ENCODE assay signal across 17 cellular contexts in the genomic region with DNA sequence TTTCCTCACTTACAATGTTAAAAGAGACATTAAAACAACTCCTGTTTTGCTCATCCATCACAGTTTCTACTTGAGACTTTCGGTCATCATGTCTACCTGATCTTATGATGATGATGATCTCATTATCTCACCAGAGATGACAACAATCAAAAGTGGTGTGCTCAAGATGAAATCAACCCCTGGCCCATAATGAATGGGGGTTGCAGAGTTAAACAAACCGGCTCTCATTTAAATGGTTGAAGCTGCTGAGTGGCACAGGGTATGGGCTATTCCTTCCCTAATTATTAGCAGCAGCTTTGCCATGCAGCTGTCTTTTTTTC. TPM values are rescaled to one million over a fixed set of nuclear protein-coding genes. Genes with fewer than 3 reads are reported as not detected.
DNase-seq lines count a peak whose midpoint lies in the region; ATAC-seq lines count a peak whose summit lies in the region.
"Had no signal": no experiment of that assay in that cellular context is flagged by ENCODE, and none has a peak within 500 bp of the region (broad histone marks: within the 10 kb centered on the region; RNA-seq: fewer than 3 reads in every experiment).

No MANE protein-coding gene starts in this region.

- H3K27ac Mint-ChIP-seq in activated T-helper 1 cell treated with anti-CD3 and anti-CD28 coated beads, Interleukin-12 subunit alpha, Interleukin-12 subunit beta, Interleukin-2, Interleukin-4 antibody, amounts not matched to agents 30 ng/mL and 10 ng/mL and 1 ng/mL, durations not matched to agents 14 hours and 24 hours and 36 hours = peak overlapping the region; percentile 61
- H3K27ac Mint-ChIP-seq in naive thymus-derived CD8-positive, alpha-beta T cell = peak overlapping the region; percentile 89 to 97 (median 91)
- H3K27ac Mint-ChIP-seq: endodermal cell had no signal

- POLR2A ChIA-PET in naive thymus-derived CD8-positive, alpha-beta T cell (lab: Charles Lee) = interaction anchor here (0.7 to 2.5 kb wide), 8 partner anchors 10 to 441 kb away, joined by 3 to 5 read pairs (median 3); no protein-coding TSS in a partner anchor

- H3K27me3 Mint-ChIP-seq in activated T-helper 1 cell treated with anti-CD3 and anti-CD28 coated beads, Interleukin-12 subunit alpha, Interleukin-12 subunit beta, Interleukin-2, Interleukin-4 antibody, amounts not matched to agents 30 ng/mL and 10 ng/mL and 1 ng/mL, durations not matched to agents 14 hours and 24 hours and 36 hours (ENCODE audit: insufficient read depth) = no peaks in the 10 kb centered on the region
- no peaks in the 10 kb centered on the region for H3K27me3 Mint-ChIP-seq in naive thymus-derived CD8-positive, alpha-beta T cell

- no peaks in the 10 kb centered on the region for H3K9me3 Mint-ChIP-seq in activated T-helper 1 cell treated with anti-CD3 and anti-CD28 coated beads, Interleukin-12 subunit alpha, Interleukin-12 subunit beta, Interleukin-2, Interleukin-4 antibody, amounts not matched to agents 30 ng/mL and 10 ng/mL and 1 ng/mL, durations not matched to agents 14 hours and 24 hours and 36 hours
- no peaks in the 10 kb centered on the region for H3K9me3 Mint-ChIP-seq in naive thymus-derived CD8-positive, alpha-beta T cell
- H3K9me3 Mint-ChIP-seq: endodermal cell had no signal

- peak; percentile 25 to 32 for ATAC-seq in naive thymus-derived CD8-positive, alpha-beta T cell
- ATAC-seq in GM21528 (IDR thresholded peaks at IDR 0.05; ENCODE audit: low FRiP score, unreplicated experiment) = no peak
- ATAC-seq in GM21576 (IDR thresholded peaks at IDR 0.05; ENCODE audit: unreplicated experiment) = no peak
- ATAC-seq: A549 had no signal

- peaks cover 71% of the 10 kb centered on the region for H3K4me1 Mint-ChIP-seq in activated T-helper 1 cell treated with anti-CD3 and anti-CD28 coated beads, Interleukin-12 subunit alpha, Interleukin-12 subunit beta, Interleukin-2, Interleukin-4 antibody, amounts not matched to agents 30 ng/mL and 10 ng/mL and 1 ng/mL, durations not matched to agents 14 hours and 24 hours and 36 hours (ENCODE audit: low read depth)
- peaks cover 50 to 81% (median 76%) of the 10 kb centered on the region in 4 donors for H3K4me1 Mint-ChIP-seq in naive thymus-derived CD8-positive, alpha-beta T cell

- H3K36me3 Mint-ChIP-seq in activated T-helper 1 cell treated with anti-CD3 and anti-CD28 coated beads, Interleukin-12 subunit alpha, Interleukin-12 subunit beta, Interleukin-2, Interleukin-4 antibody, amounts not matched to agents 30 ng/mL and 10 ng/mL and 1 ng/mL, durations not matched to agents 14 hours and 24 hours and 36 hours (ENCODE audit: low read depth) = peaks cover 63% of the 10 kb centered on the region
- peaks cover 13 to 58% (median 21%) of the 10 kb centered on the region in 3 donors for H3K36me3 Mint-ChIP-seq in naive thymus-derived CD8-positive, alpha-beta T cell

- H3K4me3 ChIP-seq in Jurkat, Clone E6-1 (ENCODE audit: low read length) = peak overlapping the region; percentile 11; the same call in 1 of the 2 replicates
- H3K4me3 ChIP-seq: A549, sigmoid colon had no signal

- DNase-seq in NCI-H748 (lab: John Stamatoyannopoulos, UW; ENCODE audit: unreplicated experiment) (peak; percentile 59), NCI-H748 treated with DMSO at 0.1 percent for 48 hours (lab: John Stamatoyannopoulos, UW) (no peak), GF-D8 (lab: John Stamatoyannopoulos, UW) (no peak)
- DNase-seq in Jurkat, Clone E6-1 (ENCODE audit: low read depth, low spot score) = peak; percentile 23
- no peak for DNase-seq in activated T-helper 1 cell treated with anti-CD3 and anti-CD28 coated beads, Interleukin-12 subunit alpha, Interleukin-12 subunit beta, Interleukin-2, Interleukin-4 antibody, amounts not matched to agents 30 ng/mL and 10 ng/mL and 1 ng/mL, durations not matched to agents 14 hours and 24 hours and 36 hours (ENCODE audit: low spot score)
- no peak for DNase-seq in naive thymus-derived CD8-positive, alpha-beta T cell
- DNase-seq: Calu3, endodermal cell, SHP77, sigmoid colon had no signal

- H3K4me3 Mint-ChIP-seq in activated T-helper 1 cell treated with anti-CD3 and anti-CD28 coated beads, Interleukin-12 subunit alpha, Interleukin-12 subunit beta, Interleukin-2, Interleukin-4 antibody, amounts not matched to agents 30 ng/mL and 10 ng/mL and 1 ng/mL, durations not matched to agents 14 hours and 24 hours and 36 hours = peak overlapping the region; percentile 53
- peak overlapping the region in 9 of 10 donors; percentile 51 to 82 (median 75) for H3K4me3 Mint-ChIP-seq in naive thymus-derived CD8-positive, alpha-beta T cell
- H3K4me3 Mint-ChIP-seq: endodermal cell had no signal

- intact Hi-C loops in activated T-helper 1 cell treated with anti-CD3 and anti-CD28 coated beads, Interleukin-12 subunit alpha, Interleukin-12 subunit beta, Interleukin-2, Interleukin-4 antibody, amounts not matched to agents 30 ng/mL and 10 ng/mL and 1 ng/mL, durations not matched to agents 14 hours and 24 hours and 36 hours (cut with micrococcal nuclease) = loop anchor here (1.0 to 5.0 kb wide), 4 partner anchors 9 to 267 kb away; no protein-coding TSS in a partner anchor

RNA-seq across cellular contexts. Expression of a gene that starts 58.1 kb away (rescaled TPM):
- polyA plus RNA-seq in Jurkat, Clone E6-1 (2012; ENCODE audit: insufficient read depth, insufficient read length) = not detected
- total RNA-seq in activated T-helper 1 cell treated with anti-CD3 and anti-CD28 coated beads, Interleukin-12 subunit alpha, Interleukin-12 subunit beta, Interleukin-2, Interleukin-4 antibody, amounts not matched to agents 30 ng/mL and 10 ng/mL and 1 ng/mL, durations not matched to agents 14 hours and 24 hours and 36 hours = not detected in 2 replicates
- not detected for total RNA-seq in naive thymus-derived CD8-positive, alpha-beta T cell
- not detected for polyA plus RNA-seq in naive thymus-derived CD8-positive, alpha-beta T cell
- total RNA-seq: Calu3, foreskin keratinocyte, H4, mesenteric fat pad, omental fat pad, sigmoid colon had no signal
- polyA plus RNA-seq: A549, foreskin keratinocyte, sigmoid colon had no signal

Comparison
In these comparisons a context has a peak if more than half of its experiments do, and no peak if none do; other contexts are left out.
1. DNase-seq: peak in NCI-H748 (single experiment) and Jurkat, Clone E6-1 (single experiment); none in NCI-H748 treated with DMSO at 0.1 percent for 48 hours (single experiment), activated T-helper 1 cell treated with anti-CD3 and anti-CD28 coated beads, Interleukin-12 subunit alpha, Interleukin-12 subunit beta, Interleukin-2, Interleukin-4 antibody, amounts not matched to agents 30 ng/mL and 10 ng/mL and 1 ng/mL, durations not matched to agents 14 hours and 24 hours and 36 hours (single experiment), naive thymus-derived CD8-positive, alpha-beta T cell (0 of 10) and GF-D8 (single experiment).
2. ATAC-seq: peak in naive thymus-derived CD8-positive, alpha-beta T cell (2 of 2); none in GM21528 (single experiment) and GM21576 (single experiment).